11 cellular contexts compared by ENCODE assay signal in the genomic region with DNA sequence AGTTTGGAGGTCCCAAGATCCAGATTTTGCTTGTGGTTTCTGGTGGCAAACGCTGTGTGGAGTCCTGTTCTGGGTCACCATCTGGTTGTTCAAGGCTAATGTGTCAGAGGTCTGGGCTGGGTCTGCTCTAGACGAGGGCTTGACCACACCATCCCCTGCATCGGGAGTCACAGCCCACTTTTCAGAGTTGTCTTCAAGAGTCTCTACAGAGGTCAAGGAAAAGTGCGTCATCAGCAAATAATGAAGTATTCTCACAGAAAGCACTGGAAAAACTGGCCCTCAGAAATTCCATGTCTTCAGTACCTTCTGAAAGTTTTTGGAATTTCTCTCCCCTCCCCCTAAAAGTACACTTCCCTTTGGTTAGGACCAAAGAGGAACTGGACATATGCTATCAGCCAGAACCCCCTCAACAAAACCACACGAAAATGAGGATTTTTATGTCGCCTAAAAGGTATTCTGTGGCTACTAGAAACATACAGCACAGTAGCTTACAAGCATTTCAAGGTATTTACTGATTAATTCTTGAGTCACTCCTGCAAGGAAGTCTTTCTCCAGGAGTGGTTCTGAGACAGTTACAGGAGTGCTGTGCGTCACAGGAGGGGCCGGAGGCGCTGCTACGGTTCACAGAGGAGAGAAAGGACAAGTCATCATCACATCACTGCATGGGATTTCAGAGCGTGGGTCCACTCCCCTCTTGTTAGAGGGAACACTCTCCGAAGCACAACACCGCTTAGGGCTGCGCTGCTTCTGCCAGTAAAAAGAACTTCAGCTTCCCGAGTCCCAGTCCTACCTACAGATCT. TPM values are rescaled to one million over a fixed set of nuclear protein-coding genes. Genes with fewer than 3 reads are reported as not detected.
DNase-seq lines count a peak whose midpoint lies in the region; ATAC-seq, FAIRE-seq and TF ChIP-seq lines count a peak whose summit lies in the region.
"Had no signal": no experiment of that assay in that cellular context is flagged by ENCODE, and none has a peak within 500 bp of the region (broad histone marks: within the 10 kb centered on the region; RNA-seq: fewer than 3 reads in every experiment).

No MANE protein-coding gene starts in this region.

- TF ChIP-seq CTCF in AG04449 (IDR thresholded peaks at IDR 0.05; ENCODE audit: insufficient read depth, low read length, missing control alignments) (no peak), WTC11 (IDR thresholded peaks at IDR 0.05) (no peak), keratinocyte (optimal IDR thresholded peaks at IDR 0.05 in 1 of 3, IDR thresholded peaks at IDR 0.05 in 1 of 3, conservative IDR thresholded peaks at IDR 0.05 in 1 of 3; ENCODE audit: extremely low read depth in 1 of 3, insufficient read depth in 2 of 3, low read length in 3 of 3) (peak in 1 of 3 experiments; percentile 7)

- ATAC-seq in WTC11 (peak; percentile 15; the same call in 1 of the 2 replicates), HG02798 (IDR thresholded peaks at IDR 0.05; ENCODE audit: poor library complexity, unreplicated experiment) (no peak)

- H3K9me1 ChIP-seq in keratinocyte (ENCODE audit: control insufficient read depth, extremely low read depth, insufficient read depth, low read length) = no peaks in the 10 kb centered on the region

- H3K36me3 ChIP-seq in keratinocyte (ENCODE audit: control insufficient read depth in 2 of 2, extremely low read depth in 1 of 2, insufficient read depth in 2 of 2, low read length in 2 of 2) = peaks cover 23 to 47% of the 10 kb centered on the region in 2 experiments

- peaks cover 68% of the 10 kb centered on the region for H3K36me3 Mint-ChIP-seq in WTC11

- no peaks in the 10 kb centered on the region for H4K20me1 ChIP-seq in keratinocyte (ENCODE audit: control insufficient read depth, extremely low read depth, insufficient read depth, low read length)

- no peak overlapping the region for H3K4me3 Mint-ChIP-seq in WTC11

- POLR2A ChIA-PET in AG04449 (lab: Yijun Ruan, JAX) (no interaction called here), WTC11 (lab: Charles Lee) (no interaction called here)

- H3K4me3 ChIP-seq in AG04449 (ENCODE audit: low read depth, low read length) (no peak overlapping the region), keratinocyte (ENCODE audit: control insufficient read depth in 2 of 3, extremely low read depth in 1 of 3, insufficient read depth in 2 of 3, low read depth in 1 of 3, low read length in 3 of 3) (no peak overlapping the region)
- H3K4me3 ChIP-seq: SJCRH30, vagina had no signal

- DNase-seq in AG04449 (ENCODE audit: low read depth, low spot score) (peak; percentile 37), H4 (ENCODE audit: low spot score) (peak; percentile 23), WTC11 (ENCODE audit: low spot score) (no peak), keratinocyte (ENCODE audit: low read depth, low spot score) (peak; percentile 77), NCI-H524 treated with DMSO at 0.1 percent for 48 hours (lab: John Stamatoyannopoulos, UW) (no peak), RPMI8226 (no peak)
- DNase-seq in activated CD4-positive, alpha-beta T cell treated with anti-CD3 and anti-CD28 coated beads for 48 hours = no peak
- DNase-seq: GDM1, SJCRH30 had no signal

- H3K27ac Mint-ChIP-seq in WTC11 = peak overlapping the region; percentile 85

- peak overlapping the region; percentile 68 for H3K27ac ChIP-seq in keratinocyte (ENCODE audit: control insufficient read depth, insufficient read depth, low read length)
- H3K27ac ChIP-seq: SJCRH30, vagina had no signal

- no peaks in the 10 kb centered on the region for H3K9me3 ChIP-seq in keratinocyte (ENCODE audit: control insufficient read depth, low read depth, low read length)
- H3K9me3 ChIP-seq: SJCRH30, vagina had no signal

- no peaks in the 10 kb centered on the region for H3K27me3 Mint-ChIP-seq in WTC11 (ENCODE audit: low read depth)

- CTCF ChIA-PET in AG04449 (lab: Yijun Ruan, JAX) (interaction anchor here (0.6 to 1.4 kb wide), 4 partner anchors 13 to 179 kb away, joined by 3 to 6 read pairs (median 3); no protein-coding TSS in a partner anchor), WTC11 (lab: Charles Lee) (interaction anchor here (1.3 kb wide), 1 partner anchor 179 kb away, joined by 3 read pairs; no protein-coding TSS in a partner anchor)

- no peaks in the 10 kb centered on the region for H3K9me3 Mint-ChIP-seq in WTC11

- peaks cover 2% of the 10 kb centered on the region for H3K79me2 ChIP-seq in keratinocyte (ENCODE audit: control insufficient read depth, insufficient read depth, low read length)

- FAIRE-seq in keratinocyte (lab: Jason Lieb, UNC) = peak; percentile 94

- dilution Hi-C loops in keratinocyte (cut with MboI; ENCODE audit: extremely low pct_ligation_motif_present, low sequenced_read_pairs) = no loop called here

- H3K9ac ChIP-seq in keratinocyte (ENCODE audit: control insufficient read depth, extremely low read depth, insufficient read depth, low read length) = peak overlapping the region; percentile 4

- H3K27me3 ChIP-seq in keratinocyte (ENCODE audit: control insufficient read depth, extremely low read depth, insufficient read depth, low read length) = no peaks in the 10 kb centered on the region
- H3K27me3 ChIP-seq: SJCRH30, vagina had no signal

- H2AFZ ChIP-seq in keratinocyte (ENCODE audit: control insufficient read depth, low read length) = no peak overlapping the region

- H3K4me2 ChIP-seq in keratinocyte (ENCODE audit: control insufficient read depth, extremely low read depth, insufficient read depth, low read depth, low read length) = peak overlapping the region; percentile 44

- H3K4me1 Mint-ChIP-seq in WTC11 = peaks cover 37% of the 10 kb centered on the region

- peaks cover 26% of the 10 kb centered on the region for H3K4me1 ChIP-seq in keratinocyte (ENCODE audit: control insufficient read depth, extremely low read depth, insufficient read depth, low read length)
- H3K4me1 ChIP-seq: SJCRH30, vagina had no signal

TF ChIP-seq in WTC11, 78 proteins besides CTCF, POLR2A, EP300 and RAD21:
- TF ChIP-seq ZNF317 (CRISPR knock-in tag; IDR thresholded peaks at IDR 0.05; ENCODE audit: borderline replicate concordance, low read depth) = no peak
TF ChIP-seq in WTC11: peak in this region for 0.

RNA-seq across cellular contexts. Expression of gene RAD52, which starts 35.4 kb away (rescaled TPM):
- total RNA-seq in H4 (2014; rRNA removed; shearing (Covaris generic)) = 5.9 and 11.2 TPM in 2 replicates
- total RNA-seq in WTC11 (2021) = 17.1 to 20.7 TPM (median 19.2 TPM) in 3 replicates
- 8.3 to 11.2 TPM (median 9.8 TPM) in 3 replicates for polyA plus RNA-seq in keratinocyte
- 10.9 TPM for polyA plus RNA-seq in keratinocyte (2011; ENCODE audit: low read depth)
- polyA plus RNA-seq in keratinocyte (2011; cell fraction: cytosol; rRNA removed) = 3.4 and 4.2 TPM in 2 replicates
- 20.1 and 22.5 TPM in 2 replicates for polyA plus RNA-seq in keratinocyte (2011; cell fraction: nucleus; rRNA removed)
- polyA plus RNA-seq in keratinocyte (2012; ENCODE audit: low replicate concordance) = 5.4 and 5.7 TPM in 2 replicates
- 16.8 to 20.7 TPM (median 20.0 TPM) in 3 replicates for polyA minus RNA-seq in keratinocyte
- 9.8 TPM for polyA minus RNA-seq in keratinocyte (2011; cell fraction: cytosol; rRNA and poly(A)+ RNA removed)
- polyA minus RNA-seq in keratinocyte (2011; cell fraction: nucleus; rRNA and poly(A)+ RNA removed) = 9.2 and 9.7 TPM in 2 replicates

Comparison
In these comparisons a context has a peak if more than half of its experiments do, and no peak if none do; other contexts are left out.
1. DNase-seq: peak in AG04449 (single experiment), H4 (single experiment) and keratinocyte (single experiment); none in WTC11 (single experiment), NCI-H524 treated with DMSO at 0.1 percent for 48 hours (single experiment), RPMI8226 (single experiment) and activated CD4-positive, alpha-beta T cell treated with anti-CD3 and anti-CD28 coated beads for 48 hours (single experiment).